Comparison of ENCODE assay signal across 10 cellular contexts in genomic region chr19:46349311-46349993, GRCh38. TPM values are rescaled to one million over a fixed set of nuclear protein-coding genes. Genes with fewer than 3 reads are reported as not detected.
DNase-seq lines count a peak whose midpoint lies in the region; ATAC-seq and TF ChIP-seq lines count a peak whose summit lies in the region.
"Had no signal": no experiment of that assay in that cellular context is flagged by ENCODE, and none has a peak within 500 bp of the region (broad histone marks: within the 10 kb centered on the region; RNA-seq: fewer than 3 reads in every experiment).

No MANE protein-coding gene starts in this region.

- POLR2A ChIA-PET in T-cell (lab: Charles Lee): no interaction called here

- H3K27ac ChIP-seq in right atrium auricular region (peak overlapping the region; percentile 80 to 83), tibial artery (peak overlapping the region; percentile 69 to 71)
- H3K27ac ChIP-seq: C4-2B had no signal

- no peaks in the 10 kb centered on the region for H3K9me3 Mint-ChIP-seq in activated naive CD4-positive, alpha-beta T cell treated with anti-CD3 and anti-CD28 coated beads, Interleukin-2, amount 10 ng/mL, durations not matched to agents 7 days and 5 days
- H3K9me3 Mint-ChIP-seq in T-cell: no peaks in the 10 kb centered on the region

- peaks cover 31% of the 10 kb centered on the region for H3K36me3 Mint-ChIP-seq in activated naive CD4-positive, alpha-beta T cell treated with anti-CD3 and anti-CD28 coated beads, Interleukin-2, amount 10 ng/mL, durations not matched to agents 7 days and 5 days
- H3K36me3 Mint-ChIP-seq in T-cell: peaks cover 5% of the 10 kb centered on the region

- H3K27ac Mint-ChIP-seq in activated naive CD4-positive, alpha-beta T cell treated with anti-CD3 and anti-CD28 coated beads, Interleukin-2, amount 10 ng/mL, durations not matched to agents 7 days and 5 days: peak overlapping the region; percentile 87
- H3K27ac Mint-ChIP-seq in T-cell: peak overlapping the region; percentile 93 to 97

- H3K36me3 ChIP-seq in right atrium auricular region (peaks cover 12% of the 10 kb centered on the region), tibial artery (peaks cover 10 to 19% (median 13%) of the 10 kb centered on the region in 3 donors)

- no peak for TF ChIP-seq CTCF in right atrium auricular region (IDR thresholded peaks at IDR 0.05)
- TF ChIP-seq CTCF in tibial artery (IDR thresholded peaks at IDR 0.05): no peak

- H3K4me3 Mint-ChIP-seq in activated naive CD4-positive, alpha-beta T cell treated with anti-CD3 and anti-CD28 coated beads, Interleukin-2, amount 10 ng/mL, durations not matched to agents 7 days and 5 days: peak overlapping the region; percentile 77
- peak overlapping the region; percentile 46 to 92 (median 47) for H3K4me3 Mint-ChIP-seq in T-cell

- H3K4me1 ChIP-seq in right atrium auricular region (peaks cover 0 to 76% of the 10 kb centered on the region in 2 donors), tibial artery (peaks cover 6 to 59% (median 52%) of the 10 kb centered on the region in 4 donors)

- no peak overlapping the region for H3K4me3 ChIP-seq in right atrium auricular region
- H3K4me3 ChIP-seq in tibial artery: no peak overlapping the region

- H3K9me3 ChIP-seq in right atrium auricular region (no peaks in the 10 kb centered on the region), tibial artery (no peaks in the 10 kb centered on the region)

- CTCF ChIA-PET in activated naive CD4-positive, alpha-beta T cell treated with anti-CD3 and anti-CD28 coated beads, Interleukin-2, amount 10 ng/mL, durations not matched to agents 7 days and 5 days (lab: Charles Lee): no interaction called here
- CTCF ChIA-PET in T-cell (lab: Charles Lee): no interaction called here

- H3K27me3 Mint-ChIP-seq in activated naive CD4-positive, alpha-beta T cell treated with anti-CD3 and anti-CD28 coated beads, Interleukin-2, amount 10 ng/mL, durations not matched to agents 7 days and 5 days: no peaks in the 10 kb centered on the region
- no peaks in the 10 kb centered on the region for H3K27me3 Mint-ChIP-seq in T-cell

- peaks cover 71% of the 10 kb centered on the region for H3K4me1 Mint-ChIP-seq in activated naive CD4-positive, alpha-beta T cell treated with anti-CD3 and anti-CD28 coated beads, Interleukin-2, amount 10 ng/mL, durations not matched to agents 7 days and 5 days
- peaks cover 53 to 74% (median 61%) of the 10 kb centered on the region in 3 donors for H3K4me1 Mint-ChIP-seq in T-cell

- H3K27me3 ChIP-seq in right atrium auricular region (no peaks in the 10 kb centered on the region), tibial artery (no peaks in the 10 kb centered on the region)

- intact Hi-C loops in tibial artery (cut with DNase I; ENCODE audit: low total_unique reads): loop anchor here (10.0 kb wide), 1 partner anchor 65 kb away; no protein-coding TSS in a partner anchor

- no peak for ATAC-seq in T-cell (replicated peaks in 1 of 4)
- ATAC-seq in GM21529 (IDR thresholded peaks at IDR 0.05; ENCODE audit: unreplicated experiment): no peak

- DNase-seq in activated naive CD4-positive, alpha-beta T cell treated with anti-CD3 and anti-CD28 coated beads, Interleukin-2, amount 10 ng/mL, durations not matched to agents 7 days and 5 days: no peak
- no peak for DNase-seq in activated naive CD4-positive, alpha-beta T cell treated with Interleukin-2 at 50 U/mL for 16 hours
- DNase-seq in T-cell (no peak), right atrium auricular region (ENCODE audit: low spot score) (no peak), tibial artery (no peak), HuH-7 (ENCODE audit: low spot score) (no peak), AG08395 (ENCODE audit: low spot score) (no peak)
- DNase-seq: NCI-H526 had no signal

RNA-seq across cellular contexts. Expression of gene PPP5C, which starts 2.6 kb away (rescaled TPM):
- 10 to 100 TPM; 40.3 to 59.7 (median 42.8) TPM for total RNA-seq in T-cell
- total RNA-seq in right atrium auricular region: 10 to 100 TPM; 59.1 to 84.3 TPM

RNA-seq across cellular contexts. Expression of gene HIF3A, which starts 52.6 kb away (rescaled TPM):
- total RNA-seq in T-cell (under 1 TPM in 3 of 5 donors, not detected in 2; 0.13 to 0.76 (median 0.26) TPM), right atrium auricular region (100 to 1,000 TPM in 1 of 2 donors, 10 to 100 TPM in 1; 73.1 to 123 TPM)

Comparison
In these comparisons a context has a peak if more than half of its experiments do, and no peak if none do; other contexts are left out.
1. RNA of gene HIF3A, which starts 52.6 kb away (total RNA-seq): 73.1 to 123 TPM in right atrium auricular region; 0.13 to 0.76 TPM in T-cell; every median in the first group is over 10 times any median in the second.